14 cellular contexts compared by ENCODE assay signal in genomic region chr4:39763714-39764572, GRCh38.
DNase-seq lines count a peak whose midpoint lies in the region; ATAC-seq and TF ChIP-seq lines count a peak whose summit lies in the region.
"Had no signal": no experiment of that assay in that cellular context is flagged by ENCODE, and none has a peak within 500 bp of the region (broad histone marks: within the 10 kb centered on the region; RNA-seq: fewer than 3 reads in every experiment).

No MANE protein-coding gene starts in this region.

- H3K4me1 ChIP-seq in ovary (ENCODE audit: insufficient read depth) (no peaks in the 10 kb centered on the region), body of pancreas (no peaks in the 10 kb centered on the region)
- H3K4me1 ChIP-seq: vagina had no signal

- intact Hi-C loops in ovary (cut with DNase I) (no loop called here), body of pancreas (cut with DNase I) (no loop called here)

- H3K9me3 ChIP-seq in ovary (no peaks in the 10 kb centered on the region), body of pancreas (no peaks in the 10 kb centered on the region)
- H3K9me3 ChIP-seq: SK-N-SH, vagina had no signal

- H3K9me3 Mint-ChIP-seq in central memory CD8-positive, alpha-beta T cell, result no peaks in the 10 kb centered on the region

- no peaks in the 10 kb centered on the region for H3K4me1 Mint-ChIP-seq in central memory CD8-positive, alpha-beta T cell

- H3K27me3 ChIP-seq in ovary (no peaks in the 10 kb centered on the region), body of pancreas (no peaks in the 10 kb centered on the region)
- H3K27me3 ChIP-seq: vagina had no signal

- no peaks in the 10 kb centered on the region for H3K27me3 Mint-ChIP-seq in central memory CD8-positive, alpha-beta T cell
- H3K27me3 Mint-ChIP-seq: CD4-positive, CD25-positive, alpha-beta regulatory T cell had no signal

- H3K36me3 Mint-ChIP-seq in central memory CD8-positive, alpha-beta T cell (ENCODE audit: insufficient read depth), result peaks cover 43% of the 10 kb centered on the region

- TF ChIP-seq EP300 in ovary (IDR thresholded peaks at IDR 0.05), result no peak

- H3K27ac Mint-ChIP-seq in central memory CD8-positive, alpha-beta T cell (ENCODE audit: low read depth), result peak overlapping the region; percentile 65
- H3K27ac Mint-ChIP-seq: CD4-positive, CD25-positive, alpha-beta regulatory T cell had no signal

- H3K4me3 ChIP-seq in ovary (no peak overlapping the region), body of pancreas (no peak overlapping the region)
- H3K4me3 ChIP-seq: vagina had no signal

- H3K27ac ChIP-seq in ovary, result no peak overlapping the region
- H3K27ac ChIP-seq in body of pancreas, result no peak overlapping the region
- H3K27ac ChIP-seq: vagina had no signal

- TF ChIP-seq CTCF in GM13977 (IDR thresholded peaks at IDR 0.05; ENCODE audit: extremely low read depth, insufficient read depth, missing control alignments) (no peak), ovary (IDR thresholded peaks at IDR 0.05) (no peak), body of pancreas (IDR thresholded peaks at IDR 0.05) (no peak)

- H3K36me3 ChIP-seq in ovary (no peaks in the 10 kb centered on the region), body of pancreas (replicated peaks in 1 of 2; ENCODE audit: insufficient read depth in 1 of 2, low read depth in 2 of 2) (peaks cover 0 to 4% of the 10 kb centered on the region in 2 donors)

- H3K4me3 Mint-ChIP-seq in central memory CD8-positive, alpha-beta T cell, result no peak overlapping the region
- H3K4me3 Mint-ChIP-seq: CD4-positive, CD25-positive, alpha-beta regulatory T cell had no signal

- ATAC-seq in GM19463 (IDR thresholded peaks at IDR 0.05; ENCODE audit: unreplicated experiment), result peak; percentile 70
- peak; percentile 44 for ATAC-seq in HG02973 (IDR thresholded peaks at IDR 0.05; ENCODE audit: unreplicated experiment)
- no peak for ATAC-seq in central memory CD8-positive, alpha-beta T cell (replicated peaks; ENCODE audit: extremely low read depth, poor library complexity, severe bottlenecking)
- no peak for ATAC-seq in body of pancreas

- WGBS in ovary, 3 donors, result 84 to 85% (median 85%) methylated on average over 9 of the region's 9 CpGs
- 88 to 92% methylated on average over 9 of the region's 9 CpGs for WGBS in body of pancreas, 2 donors

- TF ChIP-seq POLR2A in ovary (IDR thresholded peaks at IDR 0.05) (no peak), body of pancreas (IDR thresholded peaks at IDR 0.05) (no peak)

- in situ Hi-C loops in GM13977 (cut with MboI; ENCODE audit: low pct_unique_long_range_greater_than_20kb, low sequenced_read_pairs, unreplicated experiment), result no loop called here

- DNase-seq in GM13977 (ENCODE audit: low spot score), result peak; percentile 54
- DNase-seq in central memory CD8-positive, alpha-beta T cell (ENCODE audit: low spot score in 2 of 2), result no peak
- DNase-seq in NCI-H2107 (lab: John Stamatoyannopoulos, UW), result no peak
- no peak for DNase-seq in ovary
- DNase-seq in SKM-1 (lab: John Stamatoyannopoulos, UW; ENCODE audit: unreplicated experiment), result no peak
- DNase-seq in body of pancreas, result no peak
- DNase-seq: activated CD4-positive, alpha-beta T cell treated with anti-CD3 and anti-CD28 coated beads, Interleukin-2, amount 50 U/mL, for 48 hours; CD4-positive, CD25-positive, alpha-beta regulatory T cell; hippocampal formation; NCI-H526 treated with DMSO at 0.1 percent for 48 hours; SK-N-SH had no signal

Comparison
In these comparisons a context has a peak if more than half of its experiments do, and no peak if none do; other contexts are left out.
1. ATAC-seq: peak in GM19463 (single experiment) and HG02973 (single experiment); none in central memory CD8-positive, alpha-beta T cell (single experiment) and body of pancreas (single experiment).